ENCODE assay signal across 23 cellular contexts in the genomic region with DNA sequence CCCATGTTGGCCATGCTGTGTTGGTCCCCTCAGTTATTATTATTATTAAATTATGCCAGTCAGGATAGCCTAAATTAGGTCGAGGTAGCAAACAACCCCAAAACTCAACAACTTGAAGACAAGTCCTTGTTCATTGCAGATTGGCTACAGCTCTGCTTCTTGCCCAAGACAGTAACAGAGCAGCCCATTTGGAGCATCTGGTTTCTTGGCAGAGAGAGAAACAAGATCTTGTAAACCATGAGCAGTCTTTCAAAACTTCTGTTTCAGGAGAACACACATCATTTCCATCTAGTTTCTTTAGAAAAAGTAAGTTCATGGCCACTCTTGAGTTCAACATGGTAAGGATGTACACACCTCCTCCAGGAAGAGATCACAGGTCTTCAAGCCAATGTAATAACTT.
"Had no signal": no experiment of that assay in that cellular context is flagged by ENCODE, and none has a peak within 500 bp of the region (broad histone marks: within the 10 kb centered on the region; RNA-seq: fewer than 3 reads in every experiment).

No MANE protein-coding gene starts in this region.

- H3K27ac ChIP-seq: ascending aorta, SK-N-MC had no signal

- DNase-seq: activated CD4-positive, alpha-beta T cell treated with anti-CD3 and anti-CD28 coated beads for 4 hours; activated CD4-positive, alpha-beta T cell treated with anti-CD3 and anti-CD28 coated beads, Interleukin-2, amount 50 U/mL, for 48 hours; activated CD8-positive, alpha-beta memory T cell treated with anti-CD3 and anti-CD28 coated beads, Interleukin-2, amount 10 ng/mL, durations not matched to agents 7 days and 5 days; activated effector memory CD4-positive, alpha-beta T cell treated with Interleukin-2 at 50 U/mL for 16 hours; activated naive CD4-positive, alpha-beta T cell; activated T-cell treated with anti-CD3 and anti-CD28 coated beads, Interleukin-2, amount 50 U/mL, for 24 hours; amniotic stem cell; Kasumi-1; KBM-7; NCI-H1092; NCI-H1417; NCI-H1694; NCI-H2029; NCI-H2107; NCI-H2171 treated with DMSO at 0.1 percent for 48 hours; NCI-H345; NCI-H510A; NCI-H526 treated with DMSO at 0.1 percent for 48 hours; NCI-H82; RPMI8226; T-helper 1 cell had no signal

- H3K4me1 ChIP-seq: ascending aorta had no signal

- H3K36me3 ChIP-seq: ascending aorta had no signal

- H3K9me3 ChIP-seq: ascending aorta had no signal

- H3K4me3 ChIP-seq: ascending aorta, SK-N-MC had no signal

- H3K27me3 ChIP-seq: ascending aorta had no signal
